In the genomic region with DNA sequence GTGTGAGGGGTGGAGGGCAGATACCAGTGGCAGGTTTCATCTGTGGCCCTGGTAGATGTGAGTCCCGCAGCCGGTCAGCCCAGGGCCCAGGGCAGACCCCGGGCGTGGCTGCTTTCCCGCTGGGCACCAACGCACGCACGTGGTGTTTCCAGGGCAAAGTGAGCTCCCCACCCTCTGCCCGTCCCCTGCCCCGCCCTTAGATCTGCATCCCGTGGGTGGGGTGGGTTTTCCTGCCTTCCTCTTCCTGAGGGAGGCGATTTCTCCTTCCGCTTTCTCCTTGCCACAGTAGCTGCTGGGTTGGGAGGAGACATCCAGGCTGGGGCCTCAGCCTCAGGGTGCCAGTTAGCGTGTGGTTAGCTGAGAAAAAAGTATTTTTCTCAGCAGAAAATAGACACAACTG, we compare ENCODE assay signal across 13 cellular contexts. TPM values are rescaled to one million over a fixed set of nuclear protein-coding genes. Genes with fewer than 3 reads are reported as not detected.
DNase-seq lines count a peak whose midpoint lies in the region; ATAC-seq and TF ChIP-seq lines count a peak whose summit lies in the region.
"Had no signal": no experiment of that assay in that cellular context is flagged by ENCODE, and none has a peak within 500 bp of the region (broad histone marks: within the 10 kb centered on the region; RNA-seq: fewer than 3 reads in every experiment).

No MANE protein-coding gene starts in this region.

- no peak overlapping the region for H3K9ac ChIP-seq in BLaER1

- peaks cover 95% of the 10 kb centered on the region for H3K4me1 ChIP-seq in BLaER1

- H3K9me3 ChIP-seq in BLaER1, result peaks cover 3% of the 10 kb centered on the region; the same call in 1 of the 2 replicates

- intact Hi-C loops in natural killer cell (cut with micrococcal nuclease), result no loop called here

- H3K4me3 Mint-ChIP-seq in activated naive CD8-positive, alpha-beta T cell treated with anti-CD3 and anti-CD28 coated beads, Interleukin-2, amount 50 U/mL, for 24 hours, result no peak overlapping the region
- peak overlapping the region; percentile 67 for H3K4me3 Mint-ChIP-seq in natural killer cell

- H3K27ac Mint-ChIP-seq in activated naive CD8-positive, alpha-beta T cell treated with anti-CD3 and anti-CD28 coated beads, Interleukin-2, amount 50 U/mL, for 24 hours, result peak overlapping the region; percentile 79
- peak overlapping the region; percentile 84 to 87 for H3K27ac Mint-ChIP-seq in natural killer cell

- H3K4me1 Mint-ChIP-seq in activated naive CD8-positive, alpha-beta T cell treated with anti-CD3 and anti-CD28 coated beads, Interleukin-2, amount 50 U/mL, for 24 hours, result peaks cover 51% of the 10 kb centered on the region
- peaks cover 26 to 57% of the 10 kb centered on the region in 2 donors for H3K4me1 Mint-ChIP-seq in natural killer cell

- no peaks in the 10 kb centered on the region for H3K9me3 Mint-ChIP-seq in activated naive CD8-positive, alpha-beta T cell treated with anti-CD3 and anti-CD28 coated beads, Interleukin-2, amount 50 U/mL, for 24 hours
- no peaks in the 10 kb centered on the region for H3K9me3 Mint-ChIP-seq in natural killer cell

- ATAC-seq in activated naive CD8-positive, alpha-beta T cell treated with anti-CD3 and anti-CD28 coated beads, Interleukin-2, amount 50 U/mL, for 24 hours, result no peak
- peak in 2 of 3 donors; percentile 17 to 42 for ATAC-seq in natural killer cell
- ATAC-seq in GM19452 (IDR thresholded peaks at IDR 0.05; ENCODE audit: unreplicated experiment), result no peak
- no peak for ATAC-seq in HG03175 (IDR thresholded peaks at IDR 0.05; ENCODE audit: unreplicated experiment)

- no peak for TF ChIP-seq CTCF in natural killer cell (IDR thresholded peaks at IDR 0.05)

- H3K36me3 ChIP-seq in BLaER1, result peaks cover 10% of the 10 kb centered on the region

- H3K4me2 ChIP-seq in BLaER1, result peak overlapping the region; percentile 56
- H3K4me2 ChIP-seq: PC-9 had no signal

- H3K4me3 ChIP-seq in BLaER1, result no peak overlapping the region
- H3K4me3 ChIP-seq: PC-9 had no signal

- peak overlapping the region; percentile 50 for H3K27ac ChIP-seq in BLaER1
- H3K27ac ChIP-seq: PC-9, VCaP had no signal

- peaks cover 24% of the 10 kb centered on the region for H3K36me3 Mint-ChIP-seq in activated naive CD8-positive, alpha-beta T cell treated with anti-CD3 and anti-CD28 coated beads, Interleukin-2, amount 50 U/mL, for 24 hours (ENCODE audit: low read depth)
- no peaks in the 10 kb centered on the region for H3K36me3 Mint-ChIP-seq in natural killer cell

- no peaks in the 10 kb centered on the region for H3K27me3 ChIP-seq in BLaER1

- DNase-seq in Kasumi-1 (lab: John Stamatoyannopoulos, UW) (peak; percentile 77 to 83), natural killer cell (no peak), cerebellar cortex (ENCODE audit: low spot score) (no peak), iPS-NIHi11 (ENCODE audit: low spot score) (no peak)
- DNase-seq in activated naive CD8-positive, alpha-beta T cell treated with anti-CD3 and anti-CD28 coated beads, Interleukin-2, amount 50 U/mL, for 24 hours, result no peak
- DNase-seq: activated T-cell treated with anti-CD3 and anti-CD28 coated beads, Interleukin-2, amount 50 U/mL, for 1 hour; AML-193; glutamatergic neuron; PC-9 had no signal

- peaks cover 51% of the 10 kb centered on the region for H4K20me1 ChIP-seq in BLaER1

- peaks cover 2% of the 10 kb centered on the region for H3K27me3 Mint-ChIP-seq in activated naive CD8-positive, alpha-beta T cell treated with anti-CD3 and anti-CD28 coated beads, Interleukin-2, amount 50 U/mL, for 24 hours
- no peaks in the 10 kb centered on the region for H3K27me3 Mint-ChIP-seq in natural killer cell (ENCODE audit: low read depth in 2 of 2)

RNA-seq across cellular contexts. Expression of gene ODC1, which starts 49.6 kb away (rescaled TPM):
- total RNA-seq in natural killer cell, result 10 to 100 TPM; 38.7 to 85.4 (median 43.8) TPM

Comparison
In these comparisons a context has a peak if more than half of its experiments do, and no peak if none do; other contexts are left out.
1. DNase-seq: peak in Kasumi-1 (2 of 2); none in activated naive CD8-positive, alpha-beta T cell treated with anti-CD3 and anti-CD28 coated beads, Interleukin-2, amount 50 U/mL, for 24 hours (single experiment), natural killer cell (single experiment), cerebellar cortex (single experiment) and iPS-NIHi11 (single experiment).
2. ATAC-seq: peak in natural killer cell (2 of 3); none in activated naive CD8-positive, alpha-beta T cell treated with anti-CD3 and anti-CD28 coated beads, Interleukin-2, amount 50 U/mL, for 24 hours (single experiment), GM19452 (single experiment) and HG03175 (single experiment).